Comparison of ENCODE assay signal across 13 cellular contexts in genomic region chr20:32570401-32571190, GRCh38. TPM values are rescaled to one million over a fixed set of nuclear protein-coding genes. Genes with fewer than 3 reads are reported as not detected.
DNase-seq lines count a peak whose midpoint lies in the region; ATAC-seq and TF ChIP-seq lines count a peak whose summit lies in the region.
"Had no signal": no experiment of that assay in that cellular context is flagged by ENCODE, and none has a peak within 500 bp of the region (broad histone marks: within the 10 kb centered on the region; RNA-seq: fewer than 3 reads in every experiment).

No MANE protein-coding gene starts in this region.

- H3K27me3 Mint-ChIP-seq in central memory CD8-positive, alpha-beta T cell = no peaks in the 10 kb centered on the region
- peaks cover 3% of the 10 kb centered on the region for H3K27me3 Mint-ChIP-seq in nephron progenitor cell (ENCODE audit: low read depth, poor library complexity)

- ATAC-seq in central memory CD8-positive, alpha-beta T cell (replicated peaks; ENCODE audit: extremely low read depth, poor library complexity, severe bottlenecking) = no peak
- no peak for ATAC-seq in SK-N-SH treated with all-trans-retinoic acid at 6 μM for 48 hours
- no peak for ATAC-seq in HG03097 (IDR thresholded peaks at IDR 0.05; ENCODE audit: low FRiP score, unreplicated experiment)

- no peaks in the 10 kb centered on the region for H3K27me3 ChIP-seq in MG63

- H3K27ac Mint-ChIP-seq in central memory CD8-positive, alpha-beta T cell (ENCODE audit: low read depth) = peak overlapping the region; percentile 17
- H3K27ac Mint-ChIP-seq in nephron progenitor cell = peak overlapping the region; percentile 59

- no peaks in the 10 kb centered on the region for H3K36me3 ChIP-seq in MG63
- H3K36me3 ChIP-seq: tibial artery had no signal

- no peak overlapping the region for H3K4me3 Mint-ChIP-seq in central memory CD8-positive, alpha-beta T cell
- H3K4me3 Mint-ChIP-seq in nephron progenitor cell = peak overlapping the region; percentile 19

- in situ Hi-C loops in G401 (cut with HindIII; ENCODE audit: low sequenced_read_pairs) = no loop called here

- H3K4me1 Mint-ChIP-seq in central memory CD8-positive, alpha-beta T cell = peaks cover 53% of the 10 kb centered on the region
- peaks cover 48% of the 10 kb centered on the region for H3K4me1 Mint-ChIP-seq in nephron progenitor cell

- TF ChIP-seq CTCF in nephron progenitor cell (IDR thresholded peaks at IDR 0.05) = no peak

- DNase-seq in G401 (ENCODE audit: low spot score) (peak; percentile 22), MG63 (peak; percentile 21), nephron progenitor cell (no peak), middle frontal gyrus (ENCODE audit: extremely low spot score, low spot score) (no peak)
- DNase-seq in central memory CD8-positive, alpha-beta T cell (ENCODE audit: low spot score in 2 of 2) = no peak
- no peak for DNase-seq in activated naive CD4-positive, alpha-beta T cell treated with Interleukin-2 at 50 U/mL for 16 hours
- DNase-seq: dermis blood vessel endothelial cell, NCI-H1105, NCI-H345, SHP77 treated with DMSO at 0.1 percent for 48 hours, tibial artery had no signal

- H3K9me3 ChIP-seq in MG63 = no peaks in the 10 kb centered on the region
- H3K9me3 ChIP-seq: tibial artery had no signal

- no peaks in the 10 kb centered on the region for H3K9me3 Mint-ChIP-seq in central memory CD8-positive, alpha-beta T cell
- no peaks in the 10 kb centered on the region for H3K9me3 Mint-ChIP-seq in nephron progenitor cell

- H3K36me3 Mint-ChIP-seq in central memory CD8-positive, alpha-beta T cell (ENCODE audit: insufficient read depth) = peaks cover 2% of the 10 kb centered on the region
- H3K36me3 Mint-ChIP-seq in nephron progenitor cell (ENCODE audit: low read depth) = no peaks in the 10 kb centered on the region

- no peak overlapping the region for H3K4me3 ChIP-seq in MG63
- H3K4me3 ChIP-seq: tibial artery had no signal

TF ChIP-seq in SK-N-SH treated with all-trans-retinoic acid at 6 μM for 48 hours, 23 proteins besides CTCF, POLR2A, EP300 and RAD21:
- TF ChIP-seq BACH2 (CRISPR knock-in tag; IDR thresholded peaks at IDR 0.05; ENCODE audit: borderline replicate concordance) = no peak
- TF ChIP-seq TOX (CRISPR knock-in tag; IDR thresholded peaks at IDR 0.05; ENCODE audit: borderline replicate concordance) = no peak
- no peak for TF ChIP-seq SNAI2 (CRISPR knock-in tag; IDR thresholded peaks at IDR 0.05)
- no peak for TF ChIP-seq CSDC2 (CRISPR knock-in tag; IDR thresholded peaks at IDR 0.05)
- TF ChIP-seq ZNF8 (CRISPR knock-in tag; IDR thresholded peaks at IDR 0.05) = no peak
- no peak for TF ChIP-seq TCF4 (CRISPR knock-in tag; IDR thresholded peaks at IDR 0.05; ENCODE audit: borderline replicate concordance)
- TF ChIP-seq ZFP30 (CRISPR knock-in tag; IDR thresholded peaks at IDR 0.05) = no peak
- TF ChIP-seq PPARA (CRISPR knock-in tag; IDR thresholded peaks at IDR 0.05; ENCODE audit: borderline replicate concordance) = no peak
- TF ChIP-seq CREB5 (CRISPR knock-in tag; IDR thresholded peaks at IDR 0.05; ENCODE audit: low read depth) = no peak
- TF ChIP-seq ESRRG (CRISPR knock-in tag; IDR thresholded peaks at IDR 0.05) = no peak
- no peak for TF ChIP-seq ZFP3 (CRISPR knock-in tag; IDR thresholded peaks at IDR 0.05)
- TF ChIP-seq ISL1 (CRISPR knock-in tag; IDR thresholded peaks at IDR 0.05) = no peak

RNA-seq across cellular contexts. Expression of gene NOL4L, which starts 14.5 kb away (rescaled TPM):
- 6.1 and 8.5 TPM in 2 replicates for total RNA-seq in G401 (2014; rRNA removed; shearing (Covaris generic))
- total RNA-seq in MG63 (2014; rRNA removed; shearing (Covaris generic); ENCODE audit: low replicate concordance) = 1.3 and 1.8 TPM in 2 replicates

Comparison
In these comparisons a context has a peak if more than half of its experiments do, and no peak if none do; other contexts are left out.
1. DNase-seq: peak in G401 (single experiment) and MG63 (single experiment); none in central memory CD8-positive, alpha-beta T cell (0 of 2), nephron progenitor cell (single experiment), middle frontal gyrus (single experiment) and activated naive CD4-positive, alpha-beta T cell treated with Interleukin-2 at 50 U/mL for 16 hours (single experiment).